In genomic region chr3:71444861-71445259, GRCh38 we compare ENCODE assay signal across 10 cellular contexts.
DNase-seq lines count a peak whose midpoint lies in the region; ATAC-seq and TF ChIP-seq lines count a peak whose summit lies in the region.
"Had no signal": no experiment of that assay in that cellular context is flagged by ENCODE, and none has a peak within 500 bp of the region (broad histone marks: within the 10 kb centered on the region; RNA-seq: fewer than 3 reads in every experiment).

No MANE protein-coding gene starts in this region.

- peak overlapping the region; percentile 96 for H3K27ac Mint-ChIP-seq in activated CD8-positive, alpha-beta memory T cell treated with anti-CD3 and anti-CD28 coated beads, Interleukin-2, amount 10 ng/mL, durations not matched to agents 7 days and 5 days
- peak overlapping the region; percentile 96 to 98 for H3K27ac Mint-ChIP-seq in stimulated activated naive CD8-positive, alpha-beta T cell treated with anti-CD3 and anti-CD28 coated beads, Interleukin-15, amount 100 ng/mL, for 72 hours

- peak overlapping the region; percentile 61 for H3K4me3 Mint-ChIP-seq in activated CD8-positive, alpha-beta memory T cell treated with anti-CD3 and anti-CD28 coated beads, Interleukin-2, amount 10 ng/mL, durations not matched to agents 7 days and 5 days
- peak overlapping the region; percentile 81 to 86 for H3K4me3 Mint-ChIP-seq in stimulated activated naive CD8-positive, alpha-beta T cell treated with anti-CD3 and anti-CD28 coated beads, Interleukin-15, amount 100 ng/mL, for 72 hours

- H3K36me3 ChIP-seq in SU-DHL-6 (ENCODE audit: low read length), result no peaks in the 10 kb centered on the region
- no peaks in the 10 kb centered on the region for H3K36me3 ChIP-seq in esophagus muscularis mucosa

- peaks cover 34% of the 10 kb centered on the region for H3F3A ChIP-seq in SU-DHL-6 (ENCODE audit: insufficient read depth)

- H3K9ac ChIP-seq in SU-DHL-6 (ENCODE audit: low read length), result peak overlapping the region; percentile 38

- TF ChIP-seq CTCF in SU-DHL-6 (IDR thresholded peaks at IDR 0.05; ENCODE audit: insufficient read depth, low read length, poor library complexity, severe bottlenecking) (no peak), esophagus muscularis mucosa (IDR thresholded peaks at IDR 0.05) (no peak)

- no peaks in the 10 kb centered on the region for H4K20me1 ChIP-seq in SU-DHL-6 (ENCODE audit: low read depth, low read length)

- CTCF ChIA-PET in activated CD8-positive, alpha-beta memory T cell treated with anti-CD3 and anti-CD28 coated beads, Interleukin-2, amount 10 ng/mL, durations not matched to agents 7 days and 5 days (lab: Charles Lee), result interaction anchor here (0.8 to 3.1 kb wide), 3 partner anchors 10 to 53 kb away, joined by 4 to 14 read pairs (median 6); no protein-coding TSS in a partner anchor

- peaks cover 51 to 87% (median 82%) of the 10 kb centered on the region in 4 donors for H3K4me1 ChIP-seq in esophagus muscularis mucosa

- peak overlapping the region; percentile 95 for H3K27ac ChIP-seq in SU-DHL-6 (ENCODE audit: low read depth, low read length)
- H3K27ac ChIP-seq in esophagus muscularis mucosa (replicated peaks in 1 of 4), result peak overlapping the region; percentile 45 to 66 (median 51)

- DNase-seq in activated CD8-positive, alpha-beta memory T cell treated with anti-CD3 and anti-CD28 coated beads, Interleukin-2, amount 10 ng/mL, durations not matched to agents 7 days and 5 days, result no peak
- DNase-seq in activated CD8-positive, alpha-beta memory T cell treated with anti-CD3 and anti-CD28 coated beads, Interleukin-2, amount 50 U/mL, for 48 hours, result no peak
- no peak for DNase-seq in esophagus muscularis mucosa (ENCODE audit: extremely low spot score)
- DNase-seq in stimulated activated naive CD8-positive, alpha-beta T cell treated with anti-CD3 and anti-CD28 coated beads, Interleukin-15, amount 100 ng/mL, for 72 hours, result no peak
- DNase-seq in HPDE6-E6E7 (ENCODE audit: extremely low spot score), result no peak
- DNase-seq in activated gamma-delta T cell treated with Interleukin-2 at 50 U/mL for 16 hours, result no peak
- DNase-seq: NCI-H1105 had no signal

- H3K27me3 ChIP-seq in SU-DHL-6 (ENCODE audit: low read length), result no peaks in the 10 kb centered on the region
- H3K27me3 ChIP-seq in esophagus muscularis mucosa, result no peaks in the 10 kb centered on the region

- intact Hi-C loops in esophagus muscularis mucosa (cut with DNase I), result no loop called here

- 70% methylated on average over 4 of the region's 4 CpGs for WGBS in esophagus muscularis mucosa

- no peaks in the 10 kb centered on the region for H3K9me2 ChIP-seq in SU-DHL-6 (replicated peaks; ENCODE audit: insufficient read depth, low read length)

- no peaks in the 10 kb centered on the region for H3K9me3 Mint-ChIP-seq in activated CD8-positive, alpha-beta memory T cell treated with anti-CD3 and anti-CD28 coated beads, Interleukin-2, amount 10 ng/mL, durations not matched to agents 7 days and 5 days (ENCODE audit: low read depth)
- no peaks in the 10 kb centered on the region for H3K9me3 Mint-ChIP-seq in stimulated activated naive CD8-positive, alpha-beta T cell treated with anti-CD3 and anti-CD28 coated beads, Interleukin-15, amount 100 ng/mL, for 72 hours

- peak; percentile 13 for ATAC-seq in activated CD8-positive, alpha-beta memory T cell treated with anti-CD3 and anti-CD28 coated beads, Interleukin-2, amount 10 ng/mL, durations not matched to agents 7 days and 5 days
- no peak for ATAC-seq in stimulated activated naive CD8-positive, alpha-beta T cell treated with anti-CD3 and anti-CD28 coated beads, Interleukin-15, amount 100 ng/mL, for 72 hours
- no peak for ATAC-seq in GM21786 (IDR thresholded peaks at IDR 0.05; ENCODE audit: unreplicated experiment)
- ATAC-seq: Panc1 had no signal

- no peak for TF ChIP-seq POLR2A in esophagus muscularis mucosa (IDR thresholded peaks at IDR 0.05; ENCODE audit: low read depth)

- TF ChIP-seq EP300 in esophagus muscularis mucosa (IDR thresholded peaks at IDR 0.05), result no peak

- H3K4me3 ChIP-seq in SU-DHL-6 (ENCODE audit: insufficient read depth, low read length, poor library complexity, severe bottlenecking), result peak overlapping the region; percentile 14
- no peak overlapping the region for H3K4me3 ChIP-seq in esophagus muscularis mucosa

- peak overlapping the region; percentile 98 for H3K4me2 ChIP-seq in SU-DHL-6 (ENCODE audit: low read depth, low read length, poor library complexity, severe bottlenecking)

- peaks cover 83% of the 10 kb centered on the region for H3K4me1 Mint-ChIP-seq in activated CD8-positive, alpha-beta memory T cell treated with anti-CD3 and anti-CD28 coated beads, Interleukin-2, amount 10 ng/mL, durations not matched to agents 7 days and 5 days
- peaks cover 97% of the 10 kb centered on the region for H3K4me1 Mint-ChIP-seq in stimulated activated naive CD8-positive, alpha-beta T cell treated with anti-CD3 and anti-CD28 coated beads, Interleukin-15, amount 100 ng/mL, for 72 hours

- no peaks in the 10 kb centered on the region for H3K79me2 ChIP-seq in SU-DHL-6 (ENCODE audit: insufficient read depth, low read length)

- peaks cover 8% of the 10 kb centered on the region for H3K36me3 Mint-ChIP-seq in activated CD8-positive, alpha-beta memory T cell treated with anti-CD3 and anti-CD28 coated beads, Interleukin-2, amount 10 ng/mL, durations not matched to agents 7 days and 5 days

- H3K27me3 Mint-ChIP-seq in activated CD8-positive, alpha-beta memory T cell treated with anti-CD3 and anti-CD28 coated beads, Interleukin-2, amount 10 ng/mL, durations not matched to agents 7 days and 5 days, result no peaks in the 10 kb centered on the region
- no peaks in the 10 kb centered on the region for H3K27me3 Mint-ChIP-seq in stimulated activated naive CD8-positive, alpha-beta T cell treated with anti-CD3 and anti-CD28 coated beads, Interleukin-15, amount 100 ng/mL, for 72 hours

- H3K9me3 ChIP-seq in SU-DHL-6 (ENCODE audit: insufficient read depth, low read length), result no peaks in the 10 kb centered on the region
- no peaks in the 10 kb centered on the region for H3K9me3 ChIP-seq in esophagus muscularis mucosa

- H2AFZ ChIP-seq in SU-DHL-6 (ENCODE audit: low read depth, low read length, severe bottlenecking), result peak overlapping the region; percentile 73
